Comparison of ENCODE assay signal across 8 cellular contexts in the genomic region with DNA sequence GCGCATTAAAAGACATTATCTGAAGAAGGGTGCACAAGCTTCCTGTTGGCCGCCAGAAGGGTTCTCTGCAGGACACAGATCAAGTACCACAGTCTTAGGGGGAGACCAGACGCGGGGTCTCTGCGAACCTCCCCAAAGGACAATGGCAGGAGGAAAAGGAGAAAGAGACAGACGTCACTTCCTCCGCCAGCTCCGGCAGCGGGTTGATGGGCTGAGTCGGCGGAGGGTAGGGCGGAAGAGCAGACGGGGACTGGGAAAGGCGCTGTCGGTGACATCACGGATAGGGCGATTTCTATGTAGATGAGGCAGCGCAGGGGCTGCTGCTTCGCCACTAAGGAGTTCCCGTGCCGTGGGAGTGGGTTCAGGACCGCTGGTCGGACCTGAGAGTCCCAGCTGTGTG. TPM values are rescaled to one million over a fixed set of nuclear protein-coding genes. Genes with fewer than 3 reads are reported as not detected.
DNase-seq lines count a peak whose midpoint lies in the region; ATAC-seq, FAIRE-seq and TF ChIP-seq lines count a peak whose summit lies in the region.
"Not testable (repeated sequence)": the region's sequence is repeated elsewhere in the genome, so short reads cannot be mapped to it uniquely, and the experiment has no call there.

No MANE protein-coding gene starts in this region.

- H3K4me1 ChIP-seq in GM12878 (ENCODE audit: control insufficient read depth, insufficient read depth, low read length); right atrium auricular region; psoas muscle; testis: not testable (repeated sequence)

- CTCF ChIA-PET in GM12878 (lab: Yijun Ruan, JAX): not testable (repeated sequence)

- H3K4me2 ChIP-seq in GM12878 (ENCODE audit: control insufficient read depth, insufficient read depth): peak overlapping the region; percentile 25; the same call in 1 of the 2 replicates

- H4K20me1 ChIP-seq in GM12878 (ENCODE audit: control insufficient read depth, insufficient read depth): not testable (repeated sequence)

- H3K4me3 ChIP-seq in GM12865 (ENCODE audit: low read depth, low read length): peak overlapping the region; percentile 11
- H3K4me3 ChIP-seq in GM12878: peak overlapping the region; percentile 11; the same call in 1 of the 2 replicates
- H3K4me3 ChIP-seq in right atrium auricular region: peak overlapping the region in 1 of 2 donors; percentile 46
- H3K4me3 ChIP-seq in psoas muscle: peak overlapping the region; percentile 43
- peak overlapping the region; percentile 12 to 38 for H3K4me3 ChIP-seq in testis

- RAD21 ChIA-PET in GM12878 (lab: Charles Lee; ENCODE audit: unreplicated experiment): not testable (repeated sequence)

- not testable (repeated sequence) for H3K27ac ChIP-seq in GM12878 (ENCODE audit: control insufficient read depth, insufficient read depth); right atrium auricular region; psoas muscle; testis

- TF ChIP-seq CTCF in GM12865 (IDR thresholded peaks at IDR 0.05; ENCODE audit: insufficient read depth, low read depth, low read length, missing control alignments); GM12878 (IDR thresholded peaks at IDR 0.05 in 2 of 3, conservative IDR thresholded peaks at IDR 0.05 in 1 of 3; ENCODE audit: control insufficient read depth in 2 of 3, extremely low read depth in 1 of 3, insufficient read depth in 1 of 3, low read depth in 3 of 3, low read length in 3 of 3); right atrium auricular region (IDR thresholded peaks at IDR 0.05); psoas muscle (IDR thresholded peaks at IDR 0.05); testis (IDR thresholded peaks at IDR 0.05): not testable (repeated sequence)

- TF ChIP-seq RAD21 in GM12878 (IDR thresholded peaks at IDR 0.05; ENCODE audit: insufficient read depth, low read depth, low read length): not testable (repeated sequence)

- not testable (repeated sequence) for H3K9ac ChIP-seq in GM12878 (ENCODE audit: control insufficient read depth, insufficient read depth, low read length)

- H3K9me3 ChIP-seq in GM12878 (replicated peaks; ENCODE audit: control insufficient read depth, insufficient read depth, low read length); right atrium auricular region; psoas muscle; testis: not testable (repeated sequence)

- intact Hi-C loops in GM12878 (cut with micrococcal nuclease; ENCODE audit: unreplicated experiment): loop anchor here (10.0 kb wide), 1 partner anchor 187 kb away; no protein-coding TSS in a partner anchor
- intact Hi-C loops in psoas muscle (cut with DNase I); testis (cut with DNase I; ENCODE audit: low total_unique reads): not testable (repeated sequence)

- H2AFZ ChIP-seq in GM12878 (ENCODE audit: control insufficient read depth, low read depth, low read length): peak overlapping the region; percentile 51

- in situ Hi-C loops in GM12878 (cut with MboI): not testable (repeated sequence)

- not testable (repeated sequence) for TF ChIP-seq EP300 in GM12878 (IDR thresholded peaks at IDR 0.05; ENCODE audit: borderline replicate concordance in 1 of 2, control insufficient read depth in 1 of 2, low read depth in 2 of 2, low read length in 2 of 2)

- TF ChIP-seq POLR2A in GM12878 (IDR thresholded peaks at IDR 0.05; ENCODE audit: low read depth, low read length); testis (IDR thresholded peaks at IDR 0.05): not testable (repeated sequence)

- POLR2A ChIA-PET in GM12878 (lab: Charles Lee): interaction anchor here (0.6 kb wide), 1 partner anchor 105 kb away, joined by 4 read pairs; no protein-coding TSS in a partner anchor

- peak; percentile 35 for ATAC-seq in HG03342 (IDR thresholded peaks at IDR 0.05; ENCODE audit: unreplicated experiment)
- peak; percentile 53 for ATAC-seq in GM12878
- ATAC-seq in psoas muscle: peak; percentile 74 to 92 (median 82)

- H3K36me3 ChIP-seq in GM12878 (ENCODE audit: control insufficient read depth in 2 of 2, insufficient read depth in 2 of 2, low read length in 1 of 2); right atrium auricular region; psoas muscle (ENCODE audit: insufficient read depth in 1 of 2, low read depth in 1 of 2); testis (ENCODE audit: low read depth, missing control alignments): not testable (repeated sequence)

- FAIRE-seq in GM12878 (lab: Jason Lieb, UNC): not testable (repeated sequence)

- BruUV-seq in GM12878 (replicated peaks; lab: Mats Ljungman, UMichigan): not testable (repeated sequence)

- DNase-seq in GM12865 (ENCODE audit: low read depth) (peak; percentile 95), NCI-H510A (lab: John Stamatoyannopoulos, UW) (peak; percentile 80), GM12878 (ENCODE audit: low read depth, low spot score) (peak; percentile 47), right atrium auricular region (ENCODE audit: low spot score) (peak; percentile 89), psoas muscle (peak; percentile 84 to 89), testis (peak; percentile 89)
- peak; percentile 39 to 65 (median 53) for DNase-seq in activated CD4-positive, CD25-positive, alpha-beta regulatory T cell (lab: John Stamatoyannopoulos, UW)

- not testable (repeated sequence) for H3K27me3 ChIP-seq in GM12878 (replicated peaks in 1 of 2; ENCODE audit: control insufficient read depth in 2 of 2, insufficient read depth in 2 of 2, low read length in 1 of 2); right atrium auricular region; psoas muscle (ENCODE audit: insufficient read depth in 3 of 3, low read length in 2 of 3); testis

- H3K79me2 ChIP-seq in GM12878 (ENCODE audit: control insufficient read depth, insufficient read depth, low read length): not testable (repeated sequence)

- WGBS in GM12878 (ENCODE audit: insufficient coverage, insufficient replicate concordance, low lambda C conversion rate, missing lambda C conversion rate): 2% methylated on average over 16 of the region's 23 CpGs
- WGBS in psoas muscle, 3 donors: 4 to 8% (median 4%) methylated on average over 11 to 17 of the region's 23 CpGs
- 5 to 10% methylated on average over 17 to 20 of the region's 23 CpGs for WGBS in testis, 2 donors

- SMC1A ChIA-PET in GM12878 (lab: Charles Lee; ENCODE audit: uncharacterized antibody, unreplicated experiment): not testable (repeated sequence)

TF ChIP-seq in GM12878, 131 proteins besides CTCF, POLR2A, EP300 and RAD21 (continues in another document):
- TF ChIP-seq YY1 (IDR thresholded peaks at IDR 0.05; ENCODE audit: low read depth, low read length): 0 out of 2 replicates have a peak, but pooled peaks have one; percentile 38

RNA-seq across cellular contexts. Expression of a gene that starts 39.0 kb away (rescaled TPM):
- not detected in 2 replicates for total RNA-seq in GM12878 (2013; cell fraction: nucleolus; rRNA removed)
- total RNA-seq in GM12878 (2014; rRNA removed) (not detected in 2 replicates), GM12878 (2014; rRNA removed; fragmentation: Illumina TruSeq; extraction: Trizol) (not detected in 2 replicates), GM12878 (2021) (not detected in 2 replicates), right atrium auricular region (not detected), psoas muscle (not detected), testis (under 1 TPM in 1 of 2 donors, not detected in 1; 0.12 TPM)
- polyA plus RNA-seq in GM12878 (2011; ENCODE audit: low read depth): not detected
- polyA plus RNA-seq in GM12878 (2011; rRNA removed) (not detected in 2 replicates), GM12878 (2014; fragmentation: Illumina TruSeq; extraction: Trizol) (not detected in 2 replicates), GM12878 (2014; fragmentation: Nextera tagmentation; extraction: Ambion mirVana) (not detected), GM12878 (2014; rRNA removed) (not detected in 2 replicates), GM12878 (2016; fragmentation: Nextera tagmentation; extraction: Ambion mirVana) (not detected), psoas muscle (not detected), testis (ENCODE audit: insufficient read depth, low read depth, low replicate concordance) (not detected)
- polyA plus RNA-seq in GM12878 (2011; cell fraction: cytosol; rRNA removed): not detected in 2 replicates
- polyA plus RNA-seq in GM12878 (2011; cell fraction: nucleus; rRNA removed): not detected in 2 replicates
- polyA plus RNA-seq in GM12878 (2012): not detected in 2 replicates
- polyA minus RNA-seq in GM12878 (2011; rRNA and poly(A)+ RNA removed): not detected in 2 replicates
- polyA minus RNA-seq in GM12878 (2011; cell fraction: cytosol; rRNA and poly(A)+ RNA removed): not detected in 2 replicates
- polyA minus RNA-seq in GM12878 (2011; cell fraction: nucleus; rRNA and poly(A)+ RNA removed): not detected in 2 replicates
